In genomic region chr11:8777907-8778767, GRCh38 we compare ENCODE assay signal across 1 cellular context.
TF ChIP-seq lines count a peak whose summit lies in the region.

No MANE protein-coding gene starts in this region.

TF ChIP-seq in HepG2, 621 proteins besides CTCF, POLR2A, EP300 and RAD21 (continued from another document):
- TF ChIP-seq ATAD3A (CRISPR knock-in tag; IDR thresholded peaks at IDR 0.05), result no peak
- no peak for TF ChIP-seq RERE (CRISPR knock-in tag; IDR thresholded peaks at IDR 0.05; ENCODE audit: low read depth)
- TF ChIP-seq HIVEP1 (CRISPR knock-in tag; IDR thresholded peaks at IDR 0.05), result no peak
- TF ChIP-seq ADNP (CRISPR knock-in tag; IDR thresholded peaks at IDR 0.05), result no peak
- no peak for TF ChIP-seq ZNF296 (CRISPR knock-in tag; conservative IDR thresholded peaks at IDR 0.05)
- no peak for TF ChIP-seq ZBTB4 (CRISPR knock-in tag; IDR thresholded peaks at IDR 0.05; ENCODE audit: borderline replicate concordance)
- TF ChIP-seq ZNF709 (CRISPR knock-in tag; IDR thresholded peaks at IDR 0.05), result no peak
- no peak for TF ChIP-seq PCBP2 (optimal IDR thresholded peaks at IDR 0.05; ENCODE audit: low read depth, low read length, poor library complexity, severe bottlenecking)
- TF ChIP-seq MAFK (conservative IDR thresholded peaks at IDR 0.05 in 1 of 2, IDR thresholded peaks at IDR 0.05 in 1 of 2; ENCODE audit: low read length in 2 of 2), result no peak
- TF ChIP-seq HMGXB4 (CRISPR knock-in tag; IDR thresholded peaks at IDR 0.05; ENCODE audit: borderline replicate concordance in 1 of 2, low read depth in 1 of 2), result no peak
- no peak for TF ChIP-seq ZNF432 (CRISPR knock-in tag; IDR thresholded peaks at IDR 0.05; ENCODE audit: borderline replicate concordance)
- TF ChIP-seq AKNA (CRISPR knock-in tag; IDR thresholded peaks at IDR 0.05; ENCODE audit: borderline replicate concordance), result no peak
- no peak for TF ChIP-seq HMGXB3 (CRISPR knock-in tag; IDR thresholded peaks at IDR 0.05; ENCODE audit: borderline replicate concordance)
